Comparison of ENCODE assay signal across 8 cellular contexts in genomic region chr9:108934323-108934885, GRCh38. TPM values are rescaled to one million over a fixed set of nuclear protein-coding genes. Genes with fewer than 3 reads are reported as not detected.
DNase-seq lines count a peak whose midpoint lies in the region; ATAC-seq and TF ChIP-seq lines count a peak whose summit lies in the region.

Gene ABITRAM (plus strand): TSS chr9:108934400. CDS start chr9:108934487, 87 bp downstream.

- peak; percentile 78 for ATAC-seq in GM19463 (IDR thresholded peaks at IDR 0.05; ENCODE audit: unreplicated experiment)

- peak; percentile 73 to 87 (median 83) for DNase-seq in CD8-positive, alpha-beta memory T cell
- peak; percentile 77 for DNase-seq in HPDE6-E6E7 (ENCODE audit: extremely low spot score)
- peak; percentile 78 for DNase-seq in NOMO-1 treated with DMSO at 0.1 percent for 48 hours (lab: John Stamatoyannopoulos, UW; ENCODE audit: unreplicated experiment)
- peak; percentile 78 for DNase-seq in activated CD8-positive, alpha-beta memory T cell treated with anti-CD3 and anti-CD28 coated beads, Interleukin-2, amount 50 U/mL, for 4 hours
- peak; percentile 83 for DNase-seq in epithelial cell of esophagus (ENCODE audit: low read depth)
- DNase-seq in stimulated activated CD8-positive, alpha-beta memory T cell treated with anti-CD3 and anti-CD28 coated beads, Interleukin-2, amount 100 ng/mL, for 48 hours (ENCODE audit: low read depth in 2 of 2) = peak; percentile 65 to 67

- H3K27ac ChIP-seq in CD8-positive, alpha-beta memory T cell (ENCODE audit: low read depth, low read length) = peak within 1 kb of the TSS; percentile 90

- peaks cover 35 to 57% (median 44%) of the 10 kb centered on the region in 3 donors for H3K4me1 Mint-ChIP-seq in CD8-positive, alpha-beta memory T cell

- H3K9me3 ChIP-seq in CD8-positive, alpha-beta memory T cell (ENCODE audit: low read length) = no peaks in the 10 kb centered on the region
- no peaks in the 10 kb centered on the region for H3K9me3 ChIP-seq in mononuclear cell (ENCODE audit: low read depth, low read length)

- peaks cover 0 to 44% (median 9%) of the 10 kb centered on the region in 3 donors for H3K36me3 Mint-ChIP-seq in CD8-positive, alpha-beta memory T cell

- H3K4me3 Mint-ChIP-seq in CD8-positive, alpha-beta memory T cell = peak within 1 kb of the TSS; percentile 96 to 100 (median 98)

- POLR2A ChIA-PET in CD8-positive, alpha-beta memory T cell (lab: Charles Lee) = no interaction called here

- H3K4me3 ChIP-seq in CD8-positive, alpha-beta memory T cell (ENCODE audit: low read length) = peak within 1 kb of the TSS; percentile 93
- H3K4me3 ChIP-seq in epithelial cell of esophagus (ENCODE audit: low read length) (peak within 1 kb of the TSS; percentile 88), mononuclear cell (ENCODE audit: low read length) (peak within 1 kb of the TSS; percentile 92)

- TF ChIP-seq CTCF in epithelial cell of esophagus (IDR thresholded peaks at IDR 0.05; ENCODE audit: insufficient read depth, low read depth, low read length, missing control alignments) = no peak

- no peaks in the 10 kb centered on the region for H3K27me3 Mint-ChIP-seq in CD8-positive, alpha-beta memory T cell

- peaks cover 3% of the 10 kb centered on the region for H3K36me3 ChIP-seq in CD8-positive, alpha-beta memory T cell (ENCODE audit: insufficient read depth, low read length)

- H3K9me3 Mint-ChIP-seq in CD8-positive, alpha-beta memory T cell = no peaks in the 10 kb centered on the region

- H3K27ac Mint-ChIP-seq in CD8-positive, alpha-beta memory T cell = peak within 1 kb of the TSS; percentile 87 to 99 (median 98)

- CTCF ChIA-PET in CD8-positive, alpha-beta memory T cell (lab: Charles Lee) = interaction anchor here (1.5 kb wide), 1 partner anchor 13 kb away, joined by 3 read pairs; no protein-coding TSS in a partner anchor

- H3K27me3 ChIP-seq in CD8-positive, alpha-beta memory T cell (ENCODE audit: insufficient read depth, low read length, poor library complexity, severe bottlenecking) = no peaks in the 10 kb centered on the region
- H3K27me3 ChIP-seq in mononuclear cell (ENCODE audit: insufficient read depth, low read length) = no peaks in the 10 kb centered on the region

- H3K4me1 ChIP-seq in CD8-positive, alpha-beta memory T cell (ENCODE audit: insufficient read depth, low read length) = peaks cover 29% of the 10 kb centered on the region
- peaks cover 22% of the 10 kb centered on the region for H3K4me1 ChIP-seq in mononuclear cell (ENCODE audit: insufficient read depth, low read length)

RNA-seq across cellular contexts. Expression of gene ABITRAM, which starts in this region (rescaled TPM):
- 10 to 100 TPM; 13.7 to 15.1 TPM for total RNA-seq in CD8-positive, alpha-beta memory T cell
- polyA plus RNA-seq in CD8-positive, alpha-beta memory T cell = 15.1 TPM
- total RNA-seq in mononuclear cell = 5.5 TPM

Comparison
In these comparisons a context has a peak if more than half of its experiments do, and no peak if none do; other contexts are left out.
1. Peak in every context shown above with its lines: DNase-seq, ATAC-seq, H3K4me3 ChIP-seq and H3K27ac ChIP-seq.